Comparison of ENCODE assay signal across 1 cellular context in the genomic region with DNA sequence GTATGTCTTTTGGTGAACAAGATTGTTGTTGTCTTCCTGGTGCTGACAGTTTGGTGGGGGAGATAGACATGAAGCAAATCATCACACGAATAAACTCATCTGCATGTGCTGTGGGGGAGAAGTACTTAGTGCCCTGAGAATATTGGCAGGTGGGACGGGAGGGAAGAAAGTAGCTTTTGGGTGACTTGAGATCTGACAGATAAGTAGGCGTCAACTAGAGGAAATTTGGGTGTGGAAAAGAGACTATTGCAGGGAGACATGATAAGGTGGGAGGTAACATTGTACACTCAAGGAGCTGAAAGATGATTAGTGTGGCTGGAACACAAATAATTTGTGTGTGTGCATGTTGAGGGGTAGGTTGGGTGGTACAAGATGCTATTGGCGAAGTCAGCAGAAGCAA.
A peak's percentile ranks its signal among the peaks of the same experiment; 100 is the strongest.
TF ChIP-seq lines count a peak whose summit lies in the region.

No MANE protein-coding gene starts in this region.

TF ChIP-seq in K562, 482 proteins besides CTCF, POLR2A, EP300 and RAD21 (continued from another document):
- 0 out of 2 replicates have a peak, but pooled peaks have one; percentile 19 for TF ChIP-seq ZEB2 (IDR thresholded peaks at IDR 0.05)
- no peak for TF ChIP-seq E2F5 (CRISPR knock-in tag; IDR thresholded peaks at IDR 0.05)
- no peak for TF ChIP-seq ZNF561 (CRISPR knock-in tag; conservative IDR thresholded peaks at IDR 0.05)
- peak; percentile 48; the same call in 1 of the 2 replicates for TF ChIP-seq ARID1B (IDR thresholded peaks at IDR 0.05)
- TF ChIP-seq, protein P1, sequence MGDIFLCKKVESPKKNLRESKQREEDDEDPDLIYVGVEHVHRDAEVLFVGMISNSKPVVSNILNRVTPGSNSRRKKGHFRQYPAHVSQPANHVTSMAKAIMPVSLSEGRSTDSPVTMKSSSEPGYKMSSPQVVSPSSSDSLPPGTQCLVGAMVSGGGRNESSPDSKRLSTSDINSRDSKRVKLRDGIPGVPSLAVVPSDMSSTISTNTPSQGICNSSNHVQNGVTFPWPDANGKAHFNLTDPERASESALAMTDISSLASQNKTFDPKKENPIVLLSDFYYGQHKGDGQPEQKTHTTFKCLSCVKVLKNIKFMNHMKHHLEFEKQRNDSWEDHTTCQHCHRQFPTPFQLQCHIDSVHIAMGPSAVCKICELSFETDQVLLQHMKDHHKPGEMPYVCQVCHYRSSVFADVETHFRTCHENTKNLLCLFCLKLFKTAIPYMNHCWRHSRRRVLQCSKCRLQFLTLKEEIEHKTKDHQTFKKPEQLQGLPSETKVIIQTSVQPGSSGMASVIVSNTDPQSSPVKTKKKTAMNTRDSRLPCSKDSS (IDR thresholded peaks at IDR 0.05; ENCODE audit: low read depth, partially characterized antibody), result no peak
- TF ChIP-seq CBFA2T3 (IDR thresholded peaks at IDR 0.05), result peak; percentile 58
- no peak for TF ChIP-seq ZNF174 (CRISPR knock-in tag; IDR thresholded peaks at IDR 0.05)
- TF ChIP-seq ZNF212 (CRISPR knock-in tag; IDR thresholded peaks at IDR 0.05), result no peak
- TF ChIP-seq ETV5 (CRISPR knock-in tag; IDR thresholded peaks at IDR 0.05; ENCODE audit: low read depth), result no peak
- TF ChIP-seq, protein P2, sequence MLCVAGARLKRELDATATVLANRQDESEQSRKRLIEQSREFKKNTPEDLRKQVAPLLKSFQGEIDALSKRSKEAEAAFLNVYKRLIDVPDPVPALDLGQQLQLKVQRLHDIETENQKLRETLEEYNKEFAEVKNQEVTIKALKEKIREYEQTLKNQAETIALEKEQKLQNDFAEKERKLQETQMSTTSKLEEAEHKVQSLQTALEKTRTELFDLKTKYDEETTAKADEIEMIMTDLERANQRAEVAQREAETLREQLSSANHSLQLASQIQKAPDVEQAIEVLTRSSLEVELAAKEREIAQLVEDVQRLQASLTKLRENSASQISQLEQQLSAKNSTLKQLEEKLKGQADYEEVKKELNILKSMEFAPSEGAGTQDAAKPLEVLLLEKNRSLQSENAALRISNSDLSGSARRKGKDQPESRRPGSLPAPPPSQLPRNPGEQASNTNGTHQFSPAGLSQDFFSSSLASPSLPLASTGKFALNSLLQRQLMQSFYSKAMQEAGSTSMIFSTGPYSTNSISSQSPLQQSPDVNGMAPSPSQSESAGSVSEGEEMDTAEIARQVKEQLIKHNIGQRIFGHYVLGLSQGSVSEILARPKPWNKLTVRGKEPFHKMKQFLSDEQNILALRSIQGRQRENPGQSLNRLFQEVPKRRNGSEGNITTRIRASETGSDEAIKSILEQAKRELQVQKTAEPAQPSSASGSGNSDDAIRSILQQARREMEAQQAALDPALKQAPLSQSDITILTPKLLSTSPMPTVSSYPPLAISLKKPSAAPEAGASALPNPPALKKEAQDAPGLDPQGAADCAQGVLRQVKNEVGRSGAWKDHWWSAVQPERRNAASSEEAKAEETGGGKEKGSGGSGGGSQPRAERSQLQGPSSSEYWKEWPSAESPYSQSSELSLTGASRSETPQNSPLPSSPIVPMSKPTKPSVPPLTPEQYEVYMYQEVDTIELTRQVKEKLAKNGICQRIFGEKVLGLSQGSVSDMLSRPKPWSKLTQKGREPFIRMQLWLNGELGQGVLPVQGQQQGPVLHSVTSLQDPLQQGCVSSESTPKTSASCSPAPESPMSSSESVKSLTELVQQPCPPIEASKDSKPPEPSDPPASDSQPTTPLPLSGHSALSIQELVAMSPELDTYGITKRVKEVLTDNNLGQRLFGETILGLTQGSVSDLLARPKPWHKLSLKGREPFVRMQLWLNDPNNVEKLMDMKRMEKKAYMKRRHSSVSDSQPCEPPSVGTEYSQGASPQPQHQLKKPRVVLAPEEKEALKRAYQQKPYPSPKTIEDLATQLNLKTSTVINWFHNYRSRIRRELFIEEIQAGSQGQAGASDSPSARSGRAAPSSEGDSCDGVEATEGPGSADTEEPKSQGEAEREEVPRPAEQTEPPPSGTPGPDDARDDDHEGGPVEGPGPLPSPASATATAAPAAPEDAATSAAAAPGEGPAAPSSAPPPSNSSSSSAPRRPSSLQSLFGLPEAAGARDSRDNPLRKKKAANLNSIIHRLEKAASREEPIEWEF (CRISPR knock-in tag; IDR thresholded peaks at IDR 0.05), result no peak
- no peak for TF ChIP-seq MECOM (CRISPR knock-in tag; IDR thresholded peaks at IDR 0.05)
- TF ChIP-seq SIN3B (IDR thresholded peaks at IDR 0.05; ENCODE audit: low read depth), result no peak
- TF ChIP-seq NFRKB (IDR thresholded peaks at IDR 0.05; ENCODE audit: low read depth), result no peak
- TF ChIP-seq GATA2 (CRISPR knock-in tag; IDR thresholded peaks at IDR 0.05), result peak; percentile 28; the same call in 1 of the 2 replicates
- TF ChIP-seq HSF4 (CRISPR knock-in tag; IDR thresholded peaks at IDR 0.05; ENCODE audit: borderline replicate concordance), result no peak
- no peak for TF ChIP-seq BRF1 (IDR thresholded peaks at IDR 0.05; ENCODE audit: borderline replicate concordance, extremely low read depth, insufficient read length)
- TF ChIP-seq TAF9B (IDR thresholded peaks at IDR 0.05; ENCODE audit: partially characterized antibody), result no peak
- no peak for TF ChIP-seq THRAP3 (IDR thresholded peaks at IDR 0.05; ENCODE audit: borderline replicate concordance)
- 0 out of 2 replicates have a peak, but pooled peaks have one; percentile 10 for TF ChIP-seq NCOR1 (IDR thresholded peaks at IDR 0.05)
- no peak for TF ChIP-seq SETDB1 (IDR thresholded peaks at IDR 0.05; ENCODE audit: low read length)
- TF ChIP-seq ILK (tag; IDR thresholded peaks at IDR 0.05; ENCODE audit: borderline replicate concordance, low read depth), result no peak
- TF ChIP-seq CHCHD3 (CRISPR knock-in tag; IDR thresholded peaks at IDR 0.05), result no peak
- TF ChIP-seq HNRNPH1 (optimal IDR thresholded peaks at IDR 0.05; ENCODE audit: low read depth, low read length), result no peak
- no peak for TF ChIP-seq ZBTB9 (CRISPR knock-in tag; IDR thresholded peaks at IDR 0.05)
- TF ChIP-seq, protein P3, sequence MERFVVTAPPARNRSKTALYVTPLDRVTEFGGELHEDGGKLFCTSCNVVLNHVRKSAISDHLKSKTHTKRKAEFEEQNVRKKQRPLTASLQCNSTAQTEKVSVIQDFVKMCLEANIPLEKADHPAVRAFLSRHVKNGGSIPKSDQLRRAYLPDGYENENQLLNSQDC (CRISPR knock-in tag; IDR thresholded peaks at IDR 0.05), result no peak
- TF ChIP-seq DPF2 (IDR thresholded peaks at IDR 0.05), result peak; percentile 50; the same call in 1 of the 2 replicates
- TF ChIP-seq, protein P4, sequence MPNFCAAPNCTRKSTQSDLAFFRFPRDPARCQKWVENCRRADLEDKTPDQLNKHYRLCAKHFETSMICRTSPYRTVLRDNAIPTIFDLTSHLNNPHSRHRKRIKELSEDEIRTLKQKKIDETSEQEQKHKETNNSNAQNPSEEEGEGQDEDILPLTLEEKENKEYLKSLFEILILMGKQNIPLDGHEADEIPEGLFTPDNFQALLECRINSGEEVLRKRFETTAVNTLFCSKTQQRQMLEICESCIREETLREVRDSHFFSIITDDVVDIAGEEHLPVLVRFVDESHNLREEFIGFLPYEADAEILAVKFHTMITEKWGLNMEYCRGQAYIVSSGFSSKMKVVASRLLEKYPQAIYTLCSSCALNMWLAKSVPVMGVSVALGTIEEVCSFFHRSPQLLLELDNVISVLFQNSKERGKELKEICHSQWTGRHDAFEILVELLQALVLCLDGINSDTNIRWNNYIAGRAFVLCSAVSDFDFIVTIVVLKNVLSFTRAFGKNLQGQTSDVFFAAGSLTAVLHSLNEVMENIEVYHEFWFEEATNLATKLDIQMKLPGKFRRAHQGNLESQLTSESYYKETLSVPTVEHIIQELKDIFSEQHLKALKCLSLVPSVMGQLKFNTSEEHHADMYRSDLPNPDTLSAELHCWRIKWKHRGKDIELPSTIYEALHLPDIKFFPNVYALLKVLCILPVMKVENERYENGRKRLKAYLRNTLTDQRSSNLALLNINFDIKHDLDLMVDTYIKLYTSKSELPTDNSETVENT (CRISPR knock-in tag; IDR thresholded peaks at IDR 0.05), result no peak
